In genomic region chr7:26543345-26543744, GRCh38 we compare ENCODE assay signal across 19 cellular contexts.
DNase-seq lines count a peak whose midpoint lies in the region; ATAC-seq and TF ChIP-seq lines count a peak whose summit lies in the region.
"Had no signal": no experiment of that assay in that cellular context is flagged by ENCODE, and none has a peak within 500 bp of the region (broad histone marks: within the 10 kb centered on the region; RNA-seq: fewer than 3 reads in every experiment).

No MANE protein-coding gene starts in this region.

- H3K27ac Mint-ChIP-seq in nephron = peak overlapping the region in 2 of 3 experiments; percentile 12 to 35
- H3K27ac Mint-ChIP-seq: B cell; CD8-positive, alpha-beta T cell; HFFc6 had no signal

- no peaks in the 10 kb centered on the region for H3K9me3 ChIP-seq in SK-N-SH
- H3K9me3 ChIP-seq: BLaER1 treated with 17β-estradiol and CSF1 and Interleukin-3, amounts not matched to agents 10 nM and 100 nM had no signal

- H3K27me3 ChIP-seq in SK-N-SH (ENCODE audit: insufficient read depth) = no peaks in the 10 kb centered on the region

- H2AFZ ChIP-seq in SK-N-SH (ENCODE audit: low read depth) = no peak overlapping the region

- TF ChIP-seq EP300 in SK-N-SH (IDR thresholded peaks at IDR 0.05; ENCODE audit: borderline replicate concordance in 1 of 2, low read depth in 1 of 2, low read length in 1 of 2) = no peak

- no peak overlapping the region for H3K9ac ChIP-seq in SK-N-SH
- H3K9ac ChIP-seq: BLaER1 treated with 17β-estradiol and CSF1 and Interleukin-3, amounts not matched to agents 10 nM and 100 nM had no signal

- ATAC-seq in SK-N-SH treated with all-trans-retinoic acid at 6 μM for 48 hours (no peak), HG02571 (IDR thresholded peaks at IDR 0.05; ENCODE audit: unreplicated experiment) (no peak)
- ATAC-seq: A549; CD8-positive, alpha-beta T cell; HCT116 had no signal

- peaks cover 0 to 8% of the 10 kb centered on the region in 2 experiments; a peak in 1 of 4 replicates for H3K4me1 ChIP-seq in SK-N-SH (ENCODE audit: control insufficient read depth in 1 of 2, insufficient read depth in 2 of 2, low read depth in 1 of 2, low read length in 1 of 2)
- H3K4me1 ChIP-seq: A549; BLaER1 treated with 17β-estradiol and CSF1 and Interleukin-3, amounts not matched to agents 10 nM and 100 nM had no signal

- TF ChIP-seq CTCF in SK-N-SH (IDR thresholded peaks at IDR 0.05) (no peak), nephron (IDR thresholded peaks at IDR 0.05; ENCODE audit: unreplicated experiment in 3 of 3) (no peak)

- TF ChIP-seq RAD21 in SK-N-SH (IDR thresholded peaks at IDR 0.05; ENCODE audit: low read length) = no peak

- no peaks in the 10 kb centered on the region for H3K9me3 Mint-ChIP-seq in nephron
- H3K9me3 Mint-ChIP-seq: CD8-positive, alpha-beta T cell had no signal

- no peaks in the 10 kb centered on the region for H3F3A ChIP-seq in SK-N-SH (replicated peaks; ENCODE audit: insufficient read depth)

- no peaks in the 10 kb centered on the region for H3K36me3 Mint-ChIP-seq in nephron (ENCODE audit: low read depth)
- H3K36me3 Mint-ChIP-seq: CD8-positive, alpha-beta T cell had no signal

- no peak overlapping the region for H3K4me3 ChIP-seq in SK-N-SH (ENCODE audit: low read depth in 2 of 2, low read length in 1 of 2)
- H3K4me3 ChIP-seq: A549; BLaER1 treated with 17β-estradiol and CSF1 and Interleukin-3, amounts not matched to agents 10 nM and 100 nM had no signal

- 29% methylated on average over 10 of the region's 10 CpGs for WGBS in SK-N-SH (ENCODE audit: low lambda C conversion rate)

- POLR2A ChIA-PET in SK-N-SH (lab: Yijun Ruan, JAX) = no interaction called here

- DNase-seq in SK-N-SH = peak; percentile 38
- DNase-seq in NOMO-1 treated with dmso at 0.1 percent for 144 hours (lab: John Stamatoyannopoulos, UW; ENCODE audit: unreplicated experiment) = peak; percentile 56
- DNase-seq in activated CD4-positive, alpha-beta T cell treated with anti-CD3 and anti-CD28 coated beads, Interleukin-2, amount 50 U/mL, for 48 hours = no peak
- no peak for DNase-seq in activated CD8-positive, alpha-beta memory T cell treated with anti-CD3 and anti-CD28 coated beads for 24 hours
- DNase-seq: Calu3; CD8-positive, alpha-beta T cell; DMS79 treated with DMSO at 0.1 percent for 48 hours; GF-D8; GOT3; H7; HFFc6 had no signal

- CTCF ChIA-PET in SK-N-SH (lab: Yijun Ruan, JAX) = interaction anchor here (0.9 to 1.7 kb wide), 10 partner anchors 8 to 178 kb away, joined by 3 to 6 read pairs (median 3); no protein-coding TSS in a partner anchor

- no peaks in the 10 kb centered on the region for H3K36me3 ChIP-seq in SK-N-SH (replicated peaks in 1 of 2; ENCODE audit: control insufficient read depth in 1 of 2, insufficient read depth in 2 of 2, low read length in 1 of 2)
- H3K36me3 ChIP-seq: BLaER1 treated with 17β-estradiol and CSF1 and Interleukin-3, amounts not matched to agents 10 nM and 100 nM had no signal

- no peaks in the 10 kb centered on the region for H3K9me2 ChIP-seq in SK-N-SH

- H3K27ac ChIP-seq in SK-N-SH (ENCODE audit: low read depth in 2 of 2, low read length in 1 of 2) = no peak overlapping the region
- H3K27ac ChIP-seq: 22Rv1; A549; BLaER1 treated with 17β-estradiol and CSF1 and Interleukin-3, amounts not matched to agents 10 nM and 100 nM had no signal

- no peaks in the 10 kb centered on the region for H3K79me2 ChIP-seq in SK-N-SH (ENCODE audit: insufficient read depth)

- H3K4me2 ChIP-seq in SK-N-SH = no peak overlapping the region
- H3K4me2 ChIP-seq: A549; BLaER1 treated with 17β-estradiol and CSF1 and Interleukin-3, amounts not matched to agents 10 nM and 100 nM had no signal

- peaks cover 26% of the 10 kb centered on the region for H3K27me3 Mint-ChIP-seq in nephron (ENCODE audit: low read depth)

- H3K4me3 Mint-ChIP-seq in nephron = peak overlapping the region in 1 of 3 experiments; percentile 32
- H3K4me3 Mint-ChIP-seq: B cell; CD8-positive, alpha-beta T cell; HFFc6 had no signal

- no peaks in the 10 kb centered on the region for H4K20me1 ChIP-seq in SK-N-SH (ENCODE audit: insufficient read depth)
- H4K20me1 ChIP-seq: BLaER1 treated with 17β-estradiol and CSF1 and Interleukin-3, amounts not matched to agents 10 nM and 100 nM had no signal

- H3K4me1 Mint-ChIP-seq in nephron = peaks cover 36% of the 10 kb centered on the region
- H3K4me1 Mint-ChIP-seq: B cell had no signal

TF ChIP-seq in SK-N-SH, 30 proteins besides CTCF, POLR2A, EP300 and RAD21:
- TF ChIP-seq SMC3 (IDR thresholded peaks at IDR 0.05; ENCODE audit: low read depth, low read length) = no peak
- peak; percentile 73 for TF ChIP-seq GATA2 (CRISPR knock-in tag; IDR thresholded peaks at IDR 0.05)
- 0 out of 2 replicates have a peak, but pooled peaks have one; percentile 35 for TF ChIP-seq RCOR1 (IDR thresholded peaks at IDR 0.05; ENCODE audit: low read length)
TF ChIP-seq in SK-N-SH: peak in this region for 2.

TF ChIP-seq in SK-N-SH treated with all-trans-retinoic acid at 6 μM for 48 hours, 23 proteins besides CTCF, POLR2A, EP300 and RAD21:
- TF ChIP-seq TCF4 (CRISPR knock-in tag; IDR thresholded peaks at IDR 0.05; ENCODE audit: borderline replicate concordance) (no peak), ZFP3 (CRISPR knock-in tag; IDR thresholded peaks at IDR 0.05) (no peak), ISL1 (CRISPR knock-in tag; IDR thresholded peaks at IDR 0.05) (no peak), CSRNP3 (CRISPR knock-in tag; IDR thresholded peaks at IDR 0.05) (no peak), ZC3H10 (CRISPR knock-in tag; IDR thresholded peaks at IDR 0.05) (no peak)

Comparison
In these comparisons a context has a peak if more than half of its experiments do, and no peak if none do; other contexts are left out.
1. DNase-seq: peak in SK-N-SH (single experiment) and NOMO-1 treated with dmso at 0.1 percent for 144 hours (single experiment); none in activated CD4-positive, alpha-beta T cell treated with anti-CD3 and anti-CD28 coated beads, Interleukin-2, amount 50 U/mL, for 48 hours (0 of 2) and activated CD8-positive, alpha-beta memory T cell treated with anti-CD3 and anti-CD28 coated beads for 24 hours (single experiment).